In the genomic region with DNA sequence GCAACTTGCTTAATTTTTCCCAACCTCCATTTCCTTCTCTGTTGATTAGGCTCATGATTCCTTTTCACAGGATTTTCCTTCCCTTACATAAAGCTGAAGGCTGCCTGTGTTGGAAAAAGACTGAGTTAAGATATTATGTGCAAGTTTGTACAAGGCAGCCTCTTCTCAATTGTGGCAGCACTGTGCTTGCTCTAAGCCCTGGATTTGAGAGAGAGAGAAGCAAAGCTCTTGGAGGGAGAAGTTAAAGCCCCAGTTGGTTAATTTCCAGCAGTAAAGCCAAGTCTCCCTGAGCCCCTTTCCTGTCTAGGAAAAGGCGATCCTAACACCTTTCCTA, we compare ENCODE assay signal across 23 cellular contexts.
"Had no signal": no experiment of that assay in that cellular context is flagged by ENCODE, and none has a peak within 500 bp of the region (broad histone marks: within the 10 kb centered on the region; RNA-seq: fewer than 3 reads in every experiment).

No MANE protein-coding gene starts in this region.

- H3K4me3 ChIP-seq: adrenal gland, cardiac muscle cell, left lung, mucosa of descending colon, ovary, tibial nerve, uterus had no signal

- H3K9me3 ChIP-seq: adrenal gland, left lung, mucosa of descending colon, ovary, tibial nerve, uterus had no signal

- DNase-seq: activated CD4-positive, alpha-beta memory T cell treated with anti-CD3 and anti-CD28 coated beads for 36 hours; activated CD4-positive, alpha-beta T cell treated with anti-CD3 and anti-CD28 coated beads for 4 hours; activated gamma-delta T cell treated with Interleukin-2 at 50 U/mL for 16 hours; activated T-cell treated with anti-CD3 and anti-CD28 coated beads for 4 hours; adrenal gland; effector memory CD8-positive, alpha-beta T cell; foreskin fibroblast; hippocampal formation; islet precursor cell; left lung; mucosa of descending colon; naive B cell; ovary; stimulated activated CD4-positive, alpha-beta T cell treated with anti-CD3 and anti-CD28 coated beads, Interleukin-4, amount 100 ng/mL, for 4 hours; SW 1271; T-helper 2 cell had no signal

- ATAC-seq: activated naive CD4-positive, alpha-beta T cell treated with anti-CD3 and anti-CD28 coated beads, Interleukin-2, amount 50 U/mL, for 72 hours; effector memory CD8-positive, alpha-beta T cell; left lung; mucosa of descending colon; sciatic nerve; stimulated activated memory B cell treated with anti-CD40 and anti-IgM and Interleukin-4, amounts not matched to agents 10 μg/mL and 1 μg/mL and 100 μg/mL, for 72 hours; WTC11 had no signal

- H3K27me3 ChIP-seq: adrenal gland, cardiac muscle cell, left lung, ovary, tibial nerve, uterus had no signal

- H3K4me1 ChIP-seq: adrenal gland, uterus had no signal

- H3K36me3 ChIP-seq: adrenal gland, cardiac muscle cell, left lung, ovary, tibial nerve, uterus had no signal

- H3K27ac ChIP-seq: adrenal gland, cardiac muscle cell, left lung, ovary, tibial nerve, uterus had no signal
